ENCODE assay signal across 14 cellular contexts in the genomic region with DNA sequence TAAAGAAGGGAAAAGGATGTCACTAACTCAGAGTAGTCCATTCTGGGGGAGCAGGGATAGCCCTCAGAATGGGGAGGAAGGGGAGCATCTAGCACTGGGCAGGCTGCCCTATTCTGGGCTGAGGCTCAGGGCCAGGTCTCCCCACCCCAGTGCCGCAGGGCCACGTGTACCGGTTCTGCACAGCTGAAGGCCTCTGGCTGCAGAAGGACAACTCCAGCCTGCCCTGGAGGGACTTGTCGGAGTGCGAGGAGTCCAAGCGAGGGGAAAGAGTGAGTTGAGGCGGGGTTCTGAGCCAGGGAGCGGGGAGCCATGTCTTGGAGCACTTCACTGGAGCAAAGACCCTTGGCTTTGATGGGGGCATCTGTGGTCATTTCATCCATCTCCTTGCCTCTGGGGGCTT. TPM values are rescaled to one million over a fixed set of nuclear protein-coding genes. Genes with fewer than 3 reads are reported as not detected.
DNase-seq lines count a peak whose midpoint lies in the region; ATAC-seq and TF ChIP-seq lines count a peak whose summit lies in the region.
"Had no signal": no experiment of that assay in that cellular context is flagged by ENCODE, and none has a peak within 500 bp of the region (broad histone marks: within the 10 kb centered on the region; RNA-seq: fewer than 3 reads in every experiment).

No MANE protein-coding gene starts in this region.

- no peaks in the 10 kb centered on the region for H3K36me3 Mint-ChIP-seq in nephron progenitor cell (ENCODE audit: low read depth)
- H3K36me3 Mint-ChIP-seq: CD4-positive, CD25-positive, alpha-beta regulatory T cell; CD8-positive, alpha-beta T cell had no signal

- H3K9me3 Mint-ChIP-seq in nephron progenitor cell = peaks cover 10% of the 10 kb centered on the region
- H3K9me3 Mint-ChIP-seq: CD4-positive, CD25-positive, alpha-beta regulatory T cell; CD8-positive, alpha-beta T cell had no signal

- peaks cover 24% of the 10 kb centered on the region for H3K27me3 Mint-ChIP-seq in nephron progenitor cell (ENCODE audit: low read depth, poor library complexity)

- intact Hi-C loops in left cardiac atrium (cut with DNase I) = no loop called here
- intact Hi-C loops in Right ventricle myocardium superior (cut with DNase I) = no loop called here
- intact Hi-C loops in posterior vena cava (cut with DNase I) = loop anchor here in 1 of 2 donors (1.0 kb wide), 1 partner anchor 33 kb away; no protein-coding TSS in a partner anchor

- no peak overlapping the region for H3K4me3 Mint-ChIP-seq in nephron progenitor cell
- H3K4me3 Mint-ChIP-seq: B cell; CD4-positive, CD25-positive, alpha-beta regulatory T cell; CD8-positive, alpha-beta T cell; HFFc6 had no signal

- no peak for TF ChIP-seq CTCF in nephron progenitor cell (IDR thresholded peaks at IDR 0.05)

- peak overlapping the region; percentile 13 for H3K27ac Mint-ChIP-seq in nephron progenitor cell
- H3K27ac Mint-ChIP-seq: B cell; CD4-positive, CD25-positive, alpha-beta regulatory T cell; CD8-positive, alpha-beta T cell; HFFc6 had no signal

- ATAC-seq in left cardiac atrium (no peak), Right ventricle myocardium superior (ENCODE audit: poor library complexity) (no peak), esophagus mucosa (no peak)
- ATAC-seq: CD8-positive, alpha-beta T cell had no signal

- peaks cover 11% of the 10 kb centered on the region for H3K4me1 Mint-ChIP-seq in nephron progenitor cell
- H3K4me1 Mint-ChIP-seq: B cell; CD4-positive, CD25-positive, alpha-beta regulatory T cell had no signal

- DNase-seq in left cardiac atrium (peak; percentile 12), Right ventricle myocardium superior (no peak), nephron progenitor cell (no peak), posterior vena cava (ENCODE audit: low spot score) (peak; percentile 53), DMS114 treated with DMSO at 0.1 percent for 48 hours (lab: John Stamatoyannopoulos, UW; ENCODE audit: unreplicated experiment) (no peak)
- DNase-seq: Calu3; CD4-positive, CD25-positive, alpha-beta regulatory T cell; CD8-positive, alpha-beta T cell; DMS153; DND-41; GOT3; HFFc6 had no signal

RNA-seq across cellular contexts. Expression of gene GLP1R, which starts 17.0 kb away (rescaled TPM):
- total RNA-seq in left cardiac atrium = 10 to 100 TPM in 1 of 2 donors, 1 to 10 TPM in 1; 4.3 to 10.3 TPM
- total RNA-seq in Right ventricle myocardium superior = 6.5 TPM
- total RNA-seq in posterior vena cava = not detected
- 0.08 TPM for total RNA-seq in esophagus mucosa
- total RNA-seq: B cell; CD4-positive, CD25-positive, alpha-beta regulatory T cell; CD8-positive, alpha-beta T cell; HFFc6 had no signal

RNA-seq across cellular contexts. Expression of gene SAYSD1, which starts 49.4 kb away (rescaled TPM):
- total RNA-seq in left cardiac atrium = 10 to 100 TPM in 1 of 2 donors, 1 to 10 TPM in 1; 9.2 to 10.8 TPM
- total RNA-seq in Right ventricle myocardium superior = 10.9 TPM
- total RNA-seq in posterior vena cava = 10 to 100 TPM; 11.1 to 11.2 TPM
- total RNA-seq in esophagus mucosa = 8.9 TPM

Comparison
In these comparisons a context has a peak if more than half of its experiments do, and no peak if none do; other contexts are left out.
1. DNase-seq: peak in left cardiac atrium (single experiment) and posterior vena cava (single experiment); none in Right ventricle myocardium superior (single experiment), nephron progenitor cell (single experiment) and DMS114 treated with DMSO at 0.1 percent for 48 hours (single experiment).